In genomic region chr12:18158774-18159557, GRCh38 we compare ENCODE assay signal across 8 cellular contexts.
DNase-seq lines count a peak whose midpoint lies in the region; ATAC-seq and TF ChIP-seq lines count a peak whose summit lies in the region.

No MANE protein-coding gene starts in this region.

- TF ChIP-seq RAD21 in SK-N-SH (IDR thresholded peaks at IDR 0.05; ENCODE audit: low read length): peak; percentile 41; the same call in 1 of the 2 replicates

- TF ChIP-seq CTCF in AG04449 (IDR thresholded peaks at IDR 0.05; ENCODE audit: insufficient read depth, low read length, missing control alignments): peak; percentile 78
- peak; percentile 91 for TF ChIP-seq CTCF in SK-N-SH (IDR thresholded peaks at IDR 0.05)
- peak; percentile 70 for TF ChIP-seq CTCF in foreskin keratinocyte (conservative IDR thresholded peaks at IDR 0.05)
- peak in 4 of 7 experiments; percentile 26 to 56 (median 44) for TF ChIP-seq CTCF in stomach (IDR thresholded peaks at IDR 0.05)
- TF ChIP-seq CTCF in uterus (IDR thresholded peaks at IDR 0.05): peak in 1 of 4 experiments; percentile 10

- WGBS in SK-N-SH (ENCODE audit: low lambda C conversion rate): 26% methylated on average over 6 of the region's 6 CpGs
- whole genome bisulfite sequencing in stomach, 5 donors: 73 to 82% (median 78%) methylated on average over 6 of the region's 6 CpGs

- no peaks in the 10 kb centered on the region for H4K20me1 ChIP-seq in SK-N-SH (ENCODE audit: insufficient read depth)

- TF ChIP-seq EP300 in SK-N-SH (IDR thresholded peaks at IDR 0.05; ENCODE audit: borderline replicate concordance in 1 of 2, low read depth in 1 of 2, low read length in 1 of 2) (no peak), stomach (IDR thresholded peaks at IDR 0.05) (no peak)

- H3K27me3 ChIP-seq in SK-N-SH (ENCODE audit: insufficient read depth) (no peaks in the 10 kb centered on the region), foreskin keratinocyte (no peaks in the 10 kb centered on the region), stomach (no peaks in the 10 kb centered on the region), uterus (no peaks in the 10 kb centered on the region)

- no peaks in the 10 kb centered on the region for H3K79me2 ChIP-seq in SK-N-SH (ENCODE audit: insufficient read depth)

- DNase-seq in AG04449 (ENCODE audit: low read depth, low spot score) (no peak), DMS53 (lab: John Stamatoyannopoulos, UW) (peak; percentile 86), SK-N-SH (peak; percentile 15), foreskin keratinocyte (peak in 1 of 2 donors; percentile 29), stomach (no peak), SKM-1 (lab: John Stamatoyannopoulos, UW; ENCODE audit: unreplicated experiment) (no peak), uterus (no peak)

- ATAC-seq in HG02981 (IDR thresholded peaks at IDR 0.05; ENCODE audit: unreplicated experiment) (peak; percentile 61), foreskin keratinocyte (peak; percentile 68)

- no peaks in the 10 kb centered on the region for H3F3A ChIP-seq in SK-N-SH (replicated peaks; ENCODE audit: insufficient read depth)

- no peak overlapping the region for H3K9ac ChIP-seq in SK-N-SH

- H3K9me3 ChIP-seq in SK-N-SH (no peaks in the 10 kb centered on the region), stomach (peaks cover 0 to 26% (median 0%) of the 10 kb centered on the region in 4 donors), uterus (no peaks in the 10 kb centered on the region)

- CTCF ChIA-PET in AG04449 (lab: Yijun Ruan, JAX): interaction anchor here (0.7 to 2.7 kb wide), 12 partner anchors 8 to 980 kb away, joined by 3 to 27 read pairs (median 14); no protein-coding TSS in a partner anchor
- CTCF ChIA-PET in SK-N-SH (lab: Yijun Ruan, JAX): interaction anchor here (0.7 to 1.8 kb wide), 12 partner anchors 8 to 486 kb away, joined by 3 to 14 read pairs (median 4); no protein-coding TSS in a partner anchor

- no peak overlapping the region for H3K4me2 ChIP-seq in SK-N-SH

- POLR2A ChIA-PET in AG04449 (lab: Yijun Ruan, JAX) (no interaction called here), SK-N-SH (lab: Yijun Ruan, JAX) (no interaction called here)

- H3K4me1 ChIP-seq in SK-N-SH (ENCODE audit: control insufficient read depth in 1 of 2, insufficient read depth in 2 of 2, low read depth in 1 of 2, low read length in 1 of 2) (no peaks in the 10 kb centered on the region), foreskin keratinocyte (no peaks in the 10 kb centered on the region), stomach (no peaks in the 10 kb centered on the region), uterus (no peaks in the 10 kb centered on the region)

- H3K4me3 ChIP-seq in AG04449 (ENCODE audit: low read depth, low read length) (no peak overlapping the region), SK-N-SH (ENCODE audit: low read depth in 2 of 2, low read length in 1 of 2) (no peak overlapping the region; a peak in 1 of 4 replicates), stomach (no peak overlapping the region), uterus (no peak overlapping the region)

- intact Hi-C loops in stomach (cut with DNase I; ENCODE audit: low total_unique reads) (no loop called here), uterus (cut with DNase I; ENCODE audit: low total_unique reads) (no loop called here)

- no peaks in the 10 kb centered on the region for H3K9me2 ChIP-seq in SK-N-SH

- H2AFZ ChIP-seq in SK-N-SH (ENCODE audit: low read depth): no peak overlapping the region

- H3K36me3 ChIP-seq in SK-N-SH (replicated peaks in 1 of 2; ENCODE audit: control insufficient read depth in 1 of 2, insufficient read depth in 2 of 2, low read length in 1 of 2) (no peaks in the 10 kb centered on the region), stomach (no peaks in the 10 kb centered on the region), uterus (no peaks in the 10 kb centered on the region)

- no peak overlapping the region for H3K27ac ChIP-seq in SK-N-SH (ENCODE audit: low read depth in 2 of 2, low read length in 1 of 2)
- no peak overlapping the region for H3K27ac ChIP-seq in foreskin keratinocyte
- no peak overlapping the region for H3K27ac ChIP-seq in stomach
- no peak overlapping the region for H3K27ac ChIP-seq in uterus

- TF ChIP-seq POLR2A in stomach (IDR thresholded peaks at IDR 0.05) (no peak), uterus (IDR thresholded peaks at IDR 0.05) (no peak)

TF ChIP-seq in SK-N-SH, 30 proteins besides CTCF, POLR2A, EP300 and RAD21:
- TF ChIP-seq TAF1 (IDR thresholded peaks at IDR 0.05; ENCODE audit: borderline replicate concordance, low read depth, low read length) (no peak), SMC3 (IDR thresholded peaks at IDR 0.05; ENCODE audit: low read depth, low read length) (peak; percentile 43)

Comparison
In these comparisons a context has a peak if more than half of its experiments do, and no peak if none do; other contexts are left out.
1. DNase-seq: peak in DMS53 (single experiment) and SK-N-SH (single experiment); none in AG04449 (single experiment), stomach (single experiment), SKM-1 (single experiment) and uterus (0 of 2).